ENCODE assay signal across 1 cellular context in the genomic region with DNA sequence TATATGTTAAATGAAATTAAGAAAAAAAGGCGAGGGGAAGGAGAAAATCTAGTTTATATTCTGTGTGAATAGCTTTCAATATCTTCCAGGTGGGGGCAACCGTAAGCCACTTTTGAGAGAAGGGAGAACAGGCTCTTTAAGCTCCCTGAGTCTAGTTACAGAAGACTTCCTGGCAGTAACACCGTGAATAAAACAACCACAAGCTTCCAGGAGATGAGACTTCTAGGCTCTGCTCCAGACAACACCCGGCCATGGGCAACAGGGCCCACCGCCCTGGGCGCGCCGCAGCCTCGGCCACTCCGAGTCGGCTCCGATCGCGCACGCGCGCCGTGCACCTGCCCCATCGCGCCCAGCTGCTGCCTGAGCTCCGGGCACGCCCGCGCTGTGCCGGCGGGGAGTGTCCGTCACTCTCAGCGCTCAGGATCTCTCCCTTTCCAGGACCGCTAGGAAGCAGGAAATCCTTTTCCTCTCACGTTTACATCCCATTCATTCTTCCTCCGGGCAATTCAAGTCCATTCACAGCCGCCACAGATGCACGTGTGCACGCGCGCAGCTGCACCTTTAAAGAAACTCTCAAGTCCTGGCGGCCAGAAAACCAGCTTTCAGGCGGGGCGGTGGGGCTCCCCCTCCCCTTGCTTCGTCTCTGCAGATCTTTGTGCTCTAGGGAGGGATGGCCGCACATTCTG.
A peak's percentile ranks its signal among the peaks of the same experiment; 100 is the strongest.
TF ChIP-seq lines count a peak whose summit lies in the region.

No MANE protein-coding gene starts in this region.

TF ChIP-seq in HepG2, 621 proteins besides CTCF, POLR2A, EP300 and RAD21 (continued from another document and continues in another):
- TF ChIP-seq ZBED4 (CRISPR knock-in tag; IDR thresholded peaks at IDR 0.05; ENCODE audit: borderline replicate concordance) (peak; percentile 30; the same call in 1 of the 2 replicates), ASH2L (IDR thresholded peaks at IDR 0.05; ENCODE audit: insufficient read length, low read depth, low read length) (peak; percentile 67), NFKB2 (CRISPR knock-in tag; IDR thresholded peaks at IDR 0.05; ENCODE audit: borderline replicate concordance) (peak; percentile 65; the same call in 1 of the 2 replicates), ZNF260 (CRISPR knock-in tag; IDR thresholded peaks at IDR 0.05; ENCODE audit: borderline replicate concordance, low read depth) (no peak), STAT5B (CRISPR knock-in tag; IDR thresholded peaks at IDR 0.05) (0 out of 2 replicates have a peak, but pooled peaks have one; percentile 33), ZNF891 (CRISPR knock-in tag; IDR thresholded peaks at IDR 0.05) (peak; percentile 32; the same call in 1 of the 2 replicates), ZIK1 (CRISPR knock-in tag; IDR thresholded peaks at IDR 0.05; ENCODE audit: borderline replicate concordance, low read depth) (no peak), IRX3 (CRISPR knock-in tag; IDR thresholded peaks at IDR 0.05; ENCODE audit: borderline replicate concordance, low read depth) (no peak), MTF2 (CRISPR knock-in tag; IDR thresholded peaks at IDR 0.05; ENCODE audit: borderline replicate concordance) (peak; percentile 84), MEIS2 (CRISPR knock-in tag; IDR thresholded peaks at IDR 0.05) (no peak), ZNF430 (CRISPR knock-in tag; IDR thresholded peaks at IDR 0.05) (peak; percentile 53; the same call in 1 of the 2 replicates), ZNF224 (CRISPR knock-in tag; IDR thresholded peaks at IDR 0.05) (no peak), IKZF4 (CRISPR knock-in tag; IDR thresholded peaks at IDR 0.05; ENCODE audit: borderline replicate concordance, low read depth, not compliant biosample characterization) (peak; percentile 49), ZFP36 (IDR thresholded peaks at IDR 0.05; ENCODE audit: borderline replicate concordance, low read depth, low read length, partially characterized antibody) (peak; percentile 68), ZNF780A (CRISPR knock-in tag; IDR thresholded peaks at IDR 0.05) (peak; percentile 96; the same call in 1 of the 2 replicates), RNF2 (conservative IDR thresholded peaks at IDR 0.05; ENCODE audit: low read depth) (peak; percentile 81; the same call in 1 of the 2 replicates), TFAP4 (IDR thresholded peaks at IDR 0.05; ENCODE audit: borderline replicate concordance, low read depth) (peak; percentile 61; the same call in 1 of the 2 replicates)
- TF ChIP-seq, protein P1, sequence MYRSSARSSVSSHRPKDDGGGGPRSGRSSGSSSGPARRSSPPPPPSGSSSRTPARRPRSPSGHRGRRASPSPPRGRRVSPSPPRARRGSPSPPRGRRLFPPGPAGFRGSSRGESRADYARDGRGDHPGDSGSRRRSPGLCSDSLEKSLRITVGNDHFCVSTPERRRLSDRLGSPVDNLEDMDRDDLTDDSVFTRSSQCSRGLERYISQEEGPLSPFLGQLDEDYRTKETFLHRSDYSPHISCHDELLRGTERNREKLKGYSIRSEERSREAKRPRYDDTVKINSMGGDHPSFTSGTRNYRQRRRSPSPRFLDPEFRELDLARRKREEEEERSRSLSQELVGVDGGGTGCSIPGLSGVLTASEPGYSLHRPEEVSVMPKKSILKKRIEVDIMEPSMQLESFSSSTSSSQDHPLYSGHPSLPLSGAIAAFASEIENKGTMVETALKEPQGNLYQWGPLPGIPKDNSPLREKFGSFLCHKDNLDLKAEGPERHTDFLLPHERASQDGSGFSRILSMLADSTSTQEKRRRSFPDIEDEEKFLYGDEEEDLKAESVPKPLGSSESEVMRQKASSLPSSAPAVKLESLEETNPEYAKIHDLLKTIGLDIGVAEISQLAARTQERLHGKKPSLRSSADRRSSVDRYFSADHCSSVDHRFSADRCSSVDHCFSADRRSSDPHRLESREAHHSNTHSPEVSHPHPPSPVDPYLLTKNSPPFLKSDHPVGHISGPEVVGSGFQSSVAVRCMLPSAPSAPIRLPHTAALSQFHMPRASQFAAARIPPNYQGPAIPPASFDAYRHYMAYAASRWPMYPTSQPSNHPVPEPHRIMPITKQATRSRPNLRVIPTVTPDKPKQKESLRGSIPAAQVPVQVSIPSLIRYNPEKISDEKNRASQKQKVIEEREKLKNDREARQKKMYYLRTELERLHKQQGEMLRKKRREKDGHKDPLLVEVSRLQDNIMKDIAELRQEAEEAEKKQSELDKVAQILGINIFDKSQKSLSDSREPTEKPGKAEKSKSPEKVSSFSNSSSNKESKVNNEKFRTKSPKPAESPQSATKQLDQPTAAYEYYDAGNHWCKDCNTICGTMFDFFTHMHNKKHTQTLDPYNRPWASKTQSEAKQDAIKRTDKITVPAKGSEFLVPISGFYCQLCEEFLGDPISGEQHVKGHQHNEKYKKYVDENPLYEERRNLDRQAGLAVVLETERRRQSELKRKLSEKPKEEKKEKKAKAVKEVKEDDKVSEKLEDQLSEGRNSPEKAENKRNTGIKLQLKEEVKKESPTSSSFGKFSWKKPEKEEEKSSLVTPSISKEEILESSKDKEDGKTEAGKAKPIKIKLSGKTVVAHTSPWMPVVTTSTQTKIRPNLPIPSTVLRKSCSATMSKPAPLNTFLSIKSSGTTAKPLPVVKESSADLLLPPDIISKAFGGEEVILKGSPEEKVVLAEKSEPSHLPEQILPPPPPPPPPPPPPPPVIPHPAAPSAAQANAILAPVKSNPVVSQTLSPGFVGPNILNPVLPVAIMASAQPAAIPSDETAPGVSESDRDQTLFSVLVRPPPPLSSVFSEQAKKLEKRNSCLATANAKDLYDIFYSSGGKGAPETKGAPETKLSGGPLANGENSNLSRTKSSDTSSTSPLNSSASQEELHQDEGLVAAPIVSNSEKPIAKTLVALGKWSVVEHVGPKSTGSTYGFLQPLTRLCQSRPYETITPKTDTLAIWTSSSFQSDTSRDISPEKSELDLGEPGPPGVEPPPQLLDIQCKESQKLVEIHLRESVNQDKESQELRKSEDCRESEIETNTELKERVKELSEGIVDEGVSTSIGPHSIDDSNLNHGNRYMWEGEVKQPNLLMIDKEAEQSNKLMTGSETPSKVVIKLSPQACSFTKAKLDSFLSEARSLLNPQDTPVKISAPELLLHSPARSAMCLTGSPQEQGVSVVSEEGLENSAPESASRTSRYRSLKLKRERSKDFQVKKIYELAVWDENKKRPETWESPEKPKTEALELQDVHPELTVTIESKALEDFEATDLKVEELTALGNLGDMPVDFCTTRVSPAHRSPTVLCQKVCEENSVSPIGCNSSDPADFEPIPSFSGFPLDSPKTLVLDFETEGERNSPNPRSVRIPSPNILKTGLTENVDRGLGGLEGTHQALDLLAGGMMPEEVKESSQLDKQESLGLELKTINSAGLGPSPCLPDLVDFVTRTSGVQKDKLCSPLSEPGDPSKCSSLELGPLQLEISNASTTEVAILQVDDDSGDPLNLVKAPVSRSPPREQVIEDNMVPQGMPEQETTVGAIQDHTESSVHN (CRISPR knock-in tag; IDR thresholded peaks at IDR 0.05), result 0 out of 2 replicates have a peak, but pooled peaks have one; percentile 88
- TF ChIP-seq, protein P2, sequence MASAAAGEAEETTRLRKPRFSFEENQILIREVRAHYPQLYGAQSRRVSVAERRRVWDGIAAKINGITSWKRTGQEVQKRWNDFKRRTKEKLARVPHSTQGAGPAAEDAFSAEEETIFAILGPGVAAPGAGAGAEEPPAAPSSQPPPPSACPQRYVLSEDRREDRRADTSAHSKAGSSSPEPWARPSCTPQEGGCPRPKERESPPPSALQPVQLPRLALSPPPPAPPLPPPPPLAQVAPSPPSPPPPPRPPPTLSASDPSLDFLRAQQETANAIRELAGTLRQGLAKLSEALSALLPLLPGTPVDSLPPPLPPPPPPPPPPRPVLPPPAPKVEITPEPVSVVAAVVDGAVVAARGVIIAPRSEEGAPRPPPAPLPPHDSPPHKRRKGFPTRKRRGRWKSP (CRISPR knock-in tag; IDR thresholded peaks at IDR 0.05), result peak; percentile 73; the same call in 1 of the 2 replicates
- TF ChIP-seq, protein P3, sequence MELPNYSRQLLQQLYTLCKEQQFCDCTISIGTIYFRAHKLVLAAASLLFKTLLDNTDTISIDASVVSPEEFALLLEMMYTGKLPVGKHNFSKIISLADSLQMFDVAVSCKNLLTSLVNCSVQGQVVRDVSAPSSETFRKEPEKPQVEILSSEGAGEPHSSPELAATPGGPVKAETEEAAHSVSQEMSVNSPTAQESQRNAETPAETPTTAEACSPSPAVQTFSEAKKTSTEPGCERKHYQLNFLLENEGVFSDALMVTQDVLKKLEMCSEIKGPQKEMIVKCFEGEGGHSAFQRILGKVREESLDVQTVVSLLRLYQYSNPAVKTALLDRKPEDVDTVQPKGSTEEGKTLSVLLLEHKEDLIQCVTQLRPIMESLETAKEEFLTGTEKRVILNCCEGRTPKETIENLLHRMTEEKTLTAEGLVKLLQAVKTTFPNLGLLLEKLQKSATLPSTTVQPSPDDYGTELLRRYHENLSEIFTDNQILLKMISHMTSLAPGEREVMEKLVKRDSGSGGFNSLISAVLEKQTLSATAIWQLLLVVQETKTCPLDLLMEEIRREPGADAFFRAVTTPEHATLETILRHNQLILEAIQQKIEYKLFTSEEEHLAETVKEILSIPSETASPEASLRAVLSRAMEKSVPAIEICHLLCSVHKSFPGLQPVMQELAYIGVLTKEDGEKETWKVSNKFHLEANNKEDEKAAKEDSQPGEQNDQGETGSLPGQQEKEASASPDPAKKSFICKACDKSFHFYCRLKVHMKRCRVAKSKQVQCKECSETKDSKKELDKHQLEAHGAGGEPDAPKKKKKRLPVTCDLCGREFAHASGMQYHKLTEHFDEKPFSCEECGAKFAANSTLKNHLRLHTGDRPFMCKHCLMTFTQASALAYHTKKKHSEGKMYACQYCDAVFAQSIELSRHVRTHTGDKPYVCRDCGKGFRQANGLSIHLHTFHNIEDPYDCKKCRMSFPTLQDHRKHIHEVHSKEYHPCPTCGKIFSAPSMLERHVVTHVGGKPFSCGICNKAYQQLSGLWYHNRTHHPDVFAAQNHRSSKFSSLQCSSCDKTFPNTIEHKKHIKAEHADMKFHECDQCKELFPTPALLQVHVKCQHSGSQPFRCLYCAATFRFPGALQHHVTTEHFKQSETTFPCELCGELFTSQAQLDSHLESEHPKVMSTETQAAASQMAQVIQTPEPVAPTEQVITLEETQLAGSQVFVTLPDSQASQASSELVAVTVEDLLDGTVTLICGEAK (IDR thresholded peaks at IDR 0.05), result no peak
- TF ChIP-seq, protein P3 (CRISPR knock-in tag; IDR thresholded peaks at IDR 0.05), result peak; percentile 38; the same call in 1 of the 2 replicates
- TF ChIP-seq, protein P4, sequence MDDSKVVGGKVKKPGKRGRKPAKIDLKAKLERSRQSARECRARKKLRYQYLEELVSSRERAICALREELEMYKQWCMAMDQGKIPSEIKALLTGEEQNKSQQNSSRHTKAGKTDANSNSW (CRISPR knock-in tag; IDR thresholded peaks at IDR 0.05; ENCODE audit: borderline replicate concordance), result 0 out of 2 replicates have a peak, but pooled peaks have one; percentile 22
